Comparison of ENCODE assay signal across 25 cellular contexts in the genomic region with DNA sequence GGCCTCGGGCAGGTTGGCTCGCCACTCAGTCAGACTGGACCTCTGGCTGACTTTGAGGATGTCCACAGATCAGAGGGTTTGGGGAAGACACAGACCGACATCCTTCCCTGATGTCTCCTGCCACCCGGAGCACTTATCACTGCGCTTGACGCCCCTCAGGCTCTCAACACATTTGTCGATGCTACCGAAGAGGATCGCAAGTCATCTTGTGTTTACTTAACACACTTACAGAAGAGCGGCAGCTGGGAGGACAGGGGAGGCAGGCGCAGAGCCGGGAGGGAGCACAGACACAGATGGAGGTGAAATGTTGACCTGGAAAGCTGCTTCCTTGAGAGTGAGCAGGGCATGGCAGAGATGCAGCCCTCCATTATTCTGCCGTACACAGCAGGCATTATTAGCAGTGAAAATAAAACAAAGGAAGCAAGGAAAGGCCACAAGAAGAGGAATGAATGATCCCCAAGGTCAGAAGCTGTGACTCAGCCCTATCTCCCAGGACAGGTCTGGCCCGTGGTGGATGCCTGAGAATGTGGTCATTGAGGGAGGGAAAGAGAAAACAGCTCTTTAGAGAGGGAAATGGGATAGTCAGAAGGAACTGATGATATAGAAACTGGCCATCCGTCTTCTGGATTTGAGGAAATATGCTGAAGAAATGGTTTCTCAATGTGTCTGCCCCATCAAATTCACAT.
DNase-seq lines count a peak whose midpoint lies in the region; ATAC-seq, FAIRE-seq and TF ChIP-seq lines count a peak whose summit lies in the region.
"Had no signal": no experiment of that assay in that cellular context is flagged by ENCODE, and none has a peak within 500 bp of the region (broad histone marks: within the 10 kb centered on the region; RNA-seq: fewer than 3 reads in every experiment).

No MANE protein-coding gene starts in this region.

- peaks cover 37% of the 10 kb centered on the region for H3K9me3 Mint-ChIP-seq in Caco-2 (ENCODE audit: unreplicated experiment)
- no peaks in the 10 kb centered on the region for H3K9me3 Mint-ChIP-seq in astrocyte (ENCODE audit: unreplicated experiment)
- no peaks in the 10 kb centered on the region for H3K9me3 Mint-ChIP-seq in H9
- H3K9me3 Mint-ChIP-seq: CD8-positive, alpha-beta T cell had no signal

- H3K9ac ChIP-seq in astrocyte (ENCODE audit: low read length) (no peak overlapping the region), mesenchymal stem cell (ENCODE audit: low read length) (no peak overlapping the region), H9 (ENCODE audit: extremely low read depth, insufficient read length, low read length) (no peak overlapping the region)

- H3K79me1 ChIP-seq in mesenchymal stem cell (replicated peaks; ENCODE audit: low read length, poor library complexity, severe bottlenecking) (no peaks in the 10 kb centered on the region), H9 (ENCODE audit: insufficient read depth, low read depth, low read length, poor library complexity, severe bottlenecking) (no peaks in the 10 kb centered on the region)

- H3K18ac ChIP-seq in mesenchymal stem cell (ENCODE audit: low read depth in 1 of 2, low read length in 2 of 2) = no peak overlapping the region
- H3K18ac ChIP-seq in H9 (ENCODE audit: insufficient read length, low read depth, low read length) = no peak overlapping the region

- BruUV-seq in Caco-2 (replicated peaks; lab: Mats Ljungman, UMichigan) = no TSS peak

- peak overlapping the region; percentile 29 for H3K4me2 ChIP-seq in astrocyte (ENCODE audit: low read length)
- H3K4me2 ChIP-seq in mesenchymal stem cell (ENCODE audit: low read length, poor library complexity, severe bottlenecking) = no peak overlapping the region
- H3K4me2 ChIP-seq in H9 (ENCODE audit: insufficient read depth, insufficient read length, low read length) = no peak overlapping the region

- DNase-seq in Caco-2 (no peak), HT1080 (ENCODE audit: low read depth) (peak; percentile 59), astrocyte (ENCODE audit: low read depth) (no peak), mesenchymal stem cell (peak; percentile 35), OCI-M1 (lab: John Stamatoyannopoulos, UW) (no peak), H9 (no peak), erythroblast (lab: John Stamatoyannopoulos, UW) (no peak)
- DNase-seq: activated CD4-positive, alpha-beta T cell treated with anti-CD3 and anti-CD28 coated beads for 36 hours; activated naive CD4-positive, alpha-beta T cell treated with anti-CD3 and anti-CD28 coated beads, Interleukin-2, amount 50 U/mL, for 16 hours; activated T-cell treated with anti-CD3 and anti-CD28 coated beads, Interleukin-2, amount 50 U/mL, for 72 hours; AML-193; CD8-positive, alpha-beta T cell; left cardiac atrium; NCI-H1105; NCI-H2081 treated with DMSO at 0.1 percent for 48 hours; NCI-H526; RPMI8226; trophoblast cell had no signal

- 71% methylated on average over 15 of the region's 15 CpGs for WGBS in mesenchymal stem cell
- WGBS in H9 (ENCODE audit: extremely low coverage, insufficient read length, low lambda C conversion rate) = no CpG with 5 or more reads among the region's 15 CpGs

- H3K4me3 Mint-ChIP-seq in Caco-2 (ENCODE audit: unreplicated experiment) (no peak overlapping the region), astrocyte (ENCODE audit: unreplicated experiment) (no peak overlapping the region), H9 (no peak overlapping the region)
- H3K4me3 Mint-ChIP-seq: activated CD4-positive, alpha-beta T cell treated with anti-CD3 and anti-CD28 coated beads for 36 hours; activated T-cell treated with anti-CD3 and anti-CD28 coated beads, Interleukin-2, amount 50 U/mL, for 72 hours; CD8-positive, alpha-beta T cell; central memory CD8-positive, alpha-beta T cell; T-helper 1 cell treated with Interleukin-12 subunit alpha and Interleukin-12 subunit beta and Interleukin-4 antibody, amounts not matched to agents 30 μg/mL and 1 μg/mL, for 36 hours had no signal

- peaks cover 36% of the 10 kb centered on the region for H3K4me1 Mint-ChIP-seq in Caco-2 (ENCODE audit: low read depth, unreplicated experiment)
- H3K4me1 Mint-ChIP-seq in astrocyte (ENCODE audit: low read depth, unreplicated experiment) = peaks cover 13% of the 10 kb centered on the region
- peaks cover 8 to 16% of the 10 kb centered on the region in 2 experiments for H3K4me1 Mint-ChIP-seq in H9
- H3K4me1 Mint-ChIP-seq: activated CD4-positive, alpha-beta T cell treated with anti-CD3 and anti-CD28 coated beads for 36 hours; central memory CD8-positive, alpha-beta T cell had no signal

- no peak overlapping the region for H2BK5ac ChIP-seq in mesenchymal stem cell (ENCODE audit: low read depth, low read length, poor library complexity, severe bottlenecking)
- H2BK5ac ChIP-seq in H9 (ENCODE audit: insufficient read length, low read length) = no peak overlapping the region

- peak overlapping the region; percentile 8 for H2AK5ac ChIP-seq in mesenchymal stem cell (ENCODE audit: low read length, severe bottlenecking)
- no peak overlapping the region for H2AK5ac ChIP-seq in H9 (ENCODE audit: insufficient read length, low read length)

- H3K23ac ChIP-seq in mesenchymal stem cell (ENCODE audit: low read length in 2 of 2) = no peak overlapping the region
- no peak overlapping the region for H3K23ac ChIP-seq in H9 (ENCODE audit: insufficient read length, low read depth, low read length)

- no peak for TF ChIP-seq POLR2A in erythroblast (IDR thresholded peaks at IDR 0.05; ENCODE audit: low read length)

- H4K8ac ChIP-seq in mesenchymal stem cell (ENCODE audit: low read length) (no peak overlapping the region), H9 (replicated peaks; ENCODE audit: insufficient read length, low read depth, low read length) (no peak overlapping the region)

- POLR2A ChIA-PET in Caco-2 (lab: Charles Lee) = interaction anchor here (0.5 kb wide), 1 partner anchor 550 kb away, joined by 4 read pairs; no protein-coding TSS in a partner anchor

- no peak overlapping the region for H2BK120ac ChIP-seq in mesenchymal stem cell (ENCODE audit: low read depth, low read length)
- no peak overlapping the region for H2BK120ac ChIP-seq in H9 (ENCODE audit: low read depth, low read length, poor library complexity, severe bottlenecking)

- H2BK12ac ChIP-seq in mesenchymal stem cell (ENCODE audit: low read length in 2 of 2) (no peak overlapping the region), H9 (ENCODE audit: insufficient read length, low read depth, low read length) (no peak overlapping the region)

- TF ChIP-seq CTCF in Caco-2 (IDR thresholded peaks at IDR 0.05; ENCODE audit: insufficient read depth in 1 of 2, low read depth in 1 of 2, low read length in 1 of 2, severe bottlenecking in 1 of 2, unreplicated experiment in 1 of 2) (no peak), astrocyte (IDR thresholded peaks at IDR 0.05; ENCODE audit: insufficient read depth, low read depth, low read length) (no peak), H9 (conservative IDR thresholded peaks at IDR 0.05) (no peak)

- H3K27ac ChIP-seq in astrocyte (ENCODE audit: low read depth, low read length) (no peak overlapping the region), mesenchymal stem cell (ENCODE audit: low read length, poor library complexity, severe bottlenecking) (no peak overlapping the region), H9 (ENCODE audit: insufficient read length, low read depth, low read length) (no peak overlapping the region)
- H3K27ac ChIP-seq: neutrophil, prostate gland, SK-N-MC had no signal

- H3K9me3 ChIP-seq in Caco-2 (no peaks in the 10 kb centered on the region), astrocyte (ENCODE audit: insufficient read depth, low read depth, low read length) (no peaks in the 10 kb centered on the region), mesenchymal stem cell (ENCODE audit: control insufficient read depth, low read length) (no peaks in the 10 kb centered on the region), H9 (ENCODE audit: control insufficient read depth, low read depth, low read length) (no peaks in the 10 kb centered on the region)
- H3K9me3 ChIP-seq: neutrophil, prostate gland had no signal

- H3K4ac ChIP-seq in mesenchymal stem cell (ENCODE audit: low read depth in 1 of 2, low read length in 2 of 2) = no peak overlapping the region
- H3K4ac ChIP-seq in H9 (ENCODE audit: low read depth, low read length) = no peak overlapping the region

- H3K4me1 ChIP-seq in Caco-2 (peaks cover 49% of the 10 kb centered on the region), astrocyte (ENCODE audit: insufficient read depth, low read length) (no peaks in the 10 kb centered on the region), mesenchymal stem cell (ENCODE audit: control insufficient read depth, insufficient read depth, low read depth, low read length) (peaks cover 6% of the 10 kb centered on the region), H9 (ENCODE audit: insufficient read depth, low read length) (no peaks in the 10 kb centered on the region)
- H3K4me1 ChIP-seq: prostate gland had no signal

- H3K36me3 Mint-ChIP-seq in Caco-2 (ENCODE audit: insufficient read depth, unreplicated experiment) (peaks cover 6% of the 10 kb centered on the region), astrocyte (ENCODE audit: low read depth, unreplicated experiment) (no peaks in the 10 kb centered on the region), H9 (ENCODE audit: insufficient read depth in 1 of 3, low read depth in 3 of 3) (no peaks in the 10 kb centered on the region)
- H3K36me3 Mint-ChIP-seq: CD8-positive, alpha-beta T cell had no signal

- H2BK15ac ChIP-seq in mesenchymal stem cell (ENCODE audit: low read depth, poor library complexity, severe bottlenecking) = no peak overlapping the region
- no peak overlapping the region for H2BK15ac ChIP-seq in H9 (ENCODE audit: low read depth, low read length)

- H3K23me2 ChIP-seq in H9 (ENCODE audit: insufficient read length, low read depth, low read length, poor library complexity, severe bottlenecking) = no peaks in the 10 kb centered on the region

- peak overlapping the region; percentile 35 for H2AFZ ChIP-seq in astrocyte (ENCODE audit: low read depth, low read length)
- no peak overlapping the region for H2AFZ ChIP-seq in mesenchymal stem cell (ENCODE audit: low read depth, low read length)
- H2AFZ ChIP-seq in H9 (ENCODE audit: low read length) = no peak overlapping the region

- intact Hi-C loops in Caco-2 (cut with micrococcal nuclease; ENCODE audit: unreplicated experiment) = no loop called here

- H4K5ac ChIP-seq in H9 (ENCODE audit: insufficient read length, low read depth, low read length) = no peak overlapping the region

- H3K27me3 Mint-ChIP-seq in Caco-2 (ENCODE audit: insufficient read depth, unreplicated experiment) = no peaks in the 10 kb centered on the region
- no peaks in the 10 kb centered on the region for H3K27me3 Mint-ChIP-seq in astrocyte (ENCODE audit: low read depth, unreplicated experiment)
- H3K27me3 Mint-ChIP-seq in H9 (ENCODE audit: low read depth) = no peaks in the 10 kb centered on the region
- H3K27me3 Mint-ChIP-seq: central memory CD8-positive, alpha-beta T cell had no signal

- no peaks in the 10 kb centered on the region; the same call in 1 of the 2 replicates for H3K36me3 ChIP-seq in Caco-2 (ENCODE audit: control insufficient read depth, insufficient read depth, low read length)
- no peaks in the 10 kb centered on the region for H3K36me3 ChIP-seq in astrocyte (ENCODE audit: insufficient read depth, low read length)
- no peaks in the 10 kb centered on the region for H3K36me3 ChIP-seq in mesenchymal stem cell (ENCODE audit: control insufficient read depth in 1 of 2, insufficient read depth in 2 of 2, low read depth in 1 of 2, low read length in 2 of 2)
- H3K36me3 ChIP-seq: neutrophil, prostate gland had no signal

- no peak overlapping the region for H3K4me3 ChIP-seq in Caco-2 (ENCODE audit: low read depth, low read length)
- H3K4me3 ChIP-seq in astrocyte (ENCODE audit: insufficient read depth, low read depth, low read length) = no peak overlapping the region
- H3K4me3 ChIP-seq in mesenchymal stem cell (ENCODE audit: insufficient read depth in 1 of 2, low read depth in 1 of 2, low read length in 2 of 2) = no peak overlapping the region
- H3K4me3 ChIP-seq: prostate gland, SK-N-MC had no signal

- H3K79me2 ChIP-seq in astrocyte (ENCODE audit: insufficient read depth, low read length) (no peaks in the 10 kb centered on the region), H9 (ENCODE audit: insufficient read depth, low read length) (no peaks in the 10 kb centered on the region)

- ATAC-seq in HG03457 (IDR thresholded peaks at IDR 0.05; ENCODE audit: unreplicated experiment) = no peak
- ATAC-seq: activated CD4-positive, alpha-beta T cell treated with anti-CD3 and anti-CD28 coated beads for 36 hours; activated T-cell treated with anti-CD3 and anti-CD28 coated beads, Interleukin-2, amount 50 U/mL, for 72 hours; CD8-positive, alpha-beta T cell; left cardiac atrium had no signal

- H2BK20ac ChIP-seq in H9 (ENCODE audit: low read depth, low read length, poor library complexity, severe bottlenecking) = no peak overlapping the region

- no peak overlapping the region for H3K56ac ChIP-seq in H9 (ENCODE audit: insufficient read length, low read depth, low read length)

- H3T11ph ChIP-seq in H9 (ENCODE audit: low read length) = no peak overlapping the region

- peak overlapping the region in 1 of 2 experiments; percentile 57 for H3K14ac ChIP-seq in mesenchymal stem cell (ENCODE audit: low read length in 2 of 2)
- H3K14ac ChIP-seq in H9 (ENCODE audit: insufficient read depth, low read length) = no peak overlapping the region; the same call in 1 of the 2 replicates

- FAIRE-seq in astrocyte (lab: Jason Lieb, UNC) = no peak
- FAIRE-seq: GM18507 had no signal

- no peaks in the 10 kb centered on the region for H4K20me1 ChIP-seq in astrocyte (ENCODE audit: insufficient read depth, low read length)
- no peaks in the 10 kb centered on the region for H4K20me1 ChIP-seq in H9 (ENCODE audit: control insufficient read depth, insufficient read depth, insufficient read length)

- H4K91ac ChIP-seq in mesenchymal stem cell (ENCODE audit: low read length) (no peak overlapping the region), H9 (ENCODE audit: insufficient read length, low read depth, low read length) (no peak overlapping the region)

- H3K27ac Mint-ChIP-seq in Caco-2 (ENCODE audit: unreplicated experiment) (peak overlapping the region; percentile 43), astrocyte (ENCODE audit: unreplicated experiment) (peak overlapping the region; percentile 48), H9 (peak overlapping the region in 1 of 3 experiments; percentile 32; a peak in 2 of 7 replicates)
- H3K27ac Mint-ChIP-seq: activated CD4-positive, alpha-beta T cell treated with anti-CD3 and anti-CD28 coated beads for 36 hours; activated T-cell treated with anti-CD3 and anti-CD28 coated beads, Interleukin-2, amount 50 U/mL, for 72 hours; CD8-positive, alpha-beta T cell; T-helper 1 cell treated with Interleukin-12 subunit alpha and Interleukin-12 subunit beta and Interleukin-4 antibody, amounts not matched to agents 30 μg/mL and 1 μg/mL, for 36 hours had no signal

- H3K27me3 ChIP-seq in Caco-2 (replicated peaks; ENCODE audit: control insufficient read depth, insufficient read depth, low read length) (no peaks in the 10 kb centered on the region), astrocyte (ENCODE audit: insufficient read depth, low read length) (no peaks in the 10 kb centered on the region), mesenchymal stem cell (ENCODE audit: control insufficient read depth in 1 of 2, insufficient read depth in 1 of 2, low read length in 2 of 2) (no peaks in the 10 kb centered on the region), H9 (ENCODE audit: insufficient read depth, low read length) (no peaks in the 10 kb centered on the region)
- H3K27me3 ChIP-seq: neutrophil had no signal

- CTCF ChIA-PET in Caco-2 (lab: Charles Lee) = no interaction called here

Comparison
In these comparisons a context has a peak if more than half of its experiments do, and no peak if none do; other contexts are left out.
1. DNase-seq: peak in HT1080 (single experiment) and mesenchymal stem cell (single experiment); none in Caco-2 (0 of 2), astrocyte (single experiment), OCI-M1 (single experiment), H9 (single experiment) and erythroblast (0 of 2).